Comparison of ENCODE assay signal across 8 cellular contexts in genomic region chr16:66927012-66927436, GRCh38. TPM values are rescaled to one million over a fixed set of nuclear protein-coding genes. Genes with fewer than 3 reads are reported as not detected.
DNase-seq lines count a peak whose midpoint lies in the region; ATAC-seq and TF ChIP-seq lines count a peak whose summit lies in the region.

No MANE protein-coding gene starts in this region.

- peak; percentile 92 for DNase-seq in GM04503 (ENCODE audit: low read depth)
- DNase-seq in NCI-H2107 treated with DMSO at 0.1 percent for 48 hours (lab: John Stamatoyannopoulos, UW; ENCODE audit: unreplicated experiment), result peak; percentile 46
- DNase-seq in epidermal melanocyte (ENCODE audit: insufficient read length, low spot score), result peak; percentile 58
- peak in 1 of 2 donors; percentile 73 for DNase-seq in psoas muscle
- DNase-seq in HuH-7 (ENCODE audit: low spot score), result no peak
- DNase-seq in NCI-H446 treated with DMSO at 0.1 percent for 48 hours (lab: John Stamatoyannopoulos, UW), result no peak
- no peak for DNase-seq in NCI-H128 (lab: John Stamatoyannopoulos, UW; ENCODE audit: unreplicated experiment)

- peak overlapping the region; percentile 67 for H3K4me3 ChIP-seq in psoas muscle

- peaks cover 0 to 34% of the 10 kb centered on the region in 2 donors for H3K36me3 ChIP-seq in psoas muscle (ENCODE audit: insufficient read depth in 1 of 2, low read depth in 1 of 2)

- H3K9me3 ChIP-seq in psoas muscle, result no peaks in the 10 kb centered on the region

- peaks cover 42% of the 10 kb centered on the region for H3K4me1 ChIP-seq in psoas muscle

- ATAC-seq in psoas muscle (peak; percentile 3 to 46 (median 36)), HG02970 (IDR thresholded peaks at IDR 0.05; ENCODE audit: low FRiP score, unreplicated experiment) (no peak)

- no peak for TF ChIP-seq CTCF in psoas muscle (IDR thresholded peaks at IDR 0.05)

- intact Hi-C loops in psoas muscle (cut with DNase I), result loop anchor here in 1 of 2 donors (2.0 kb wide), 1 partner anchor 26 kb away; no protein-coding TSS in a partner anchor

- H3K27me3 ChIP-seq in psoas muscle (ENCODE audit: insufficient read depth in 3 of 3, low read length in 2 of 3), result no peaks in the 10 kb centered on the region

- WGBS in psoas muscle, 3 donors, result 21 to 29% (median 28%) methylated on average over 2 of the region's 2 CpGs

- H3K27ac ChIP-seq in psoas muscle, result peak overlapping the region; percentile 96

RNA-seq across cellular contexts. Expression of gene RRAD, which starts 1.7 kb away (rescaled TPM):
- 1,000 to 10,000 TPM in 1 of 4 donors, 100 to 1,000 TPM in 3; 164 to 2,869 (median 749) TPM for total RNA-seq in psoas muscle
- 100 to 1,000 TPM; 168 to 304 (median 293) TPM for polyA plus RNA-seq in psoas muscle

RNA-seq across cellular contexts. Expression of gene CIAO2B, which starts 7.2 kb away (rescaled TPM):
- total RNA-seq in psoas muscle, result 100 to 1,000 TPM; 145 to 346 (median 248) TPM
- 100 to 1,000 TPM; 431 to 818 (median 460) TPM for polyA plus RNA-seq in psoas muscle

RNA-seq across cellular contexts. Expression of gene CES2, which starts 8.3 kb away (rescaled TPM):
- 10 to 100 TPM; 22.7 to 92.8 (median 57.6) TPM for total RNA-seq in psoas muscle
- 10 to 100 TPM; 12.8 to 22.4 (median 21.6) TPM for polyA plus RNA-seq in psoas muscle

RNA-seq across cellular contexts. Expression of gene CDH16, which starts 8.3 kb away (rescaled TPM):
- 1 to 10 TPM in 1 of 4 donors, under 1 TPM in 1, not detected in 2; 0.53 to 3.3 TPM for total RNA-seq in psoas muscle
- under 1 TPM; 0.65 to 0.78 (median 0.75) TPM for polyA plus RNA-seq in psoas muscle

RNA-seq across cellular contexts. Expression of gene CES3, which starts 34.0 kb away (rescaled TPM):
- 10 to 100 TPM in 3 of 4 donors, 1 to 10 TPM in 1; 9.7 to 15.2 (median 13.5) TPM for total RNA-seq in psoas muscle
- polyA plus RNA-seq in psoas muscle, result 1 to 10 TPM in 2 of 3 donors, under 1 TPM in 1; 0.48 to 8.7 (median 8.5) TPM

Comparison
In these comparisons a context has a peak if more than half of its experiments do, and no peak if none do; other contexts are left out.
1. DNase-seq: peak in GM04503 (single experiment), NCI-H2107 treated with DMSO at 0.1 percent for 48 hours (single experiment) and epidermal melanocyte (single experiment); none in HuH-7 (single experiment), NCI-H446 treated with DMSO at 0.1 percent for 48 hours (single experiment) and NCI-H128 (single experiment).